16 cellular contexts compared by ENCODE assay signal in genomic region chr3:46360904-46361303, GRCh38. TPM values are rescaled to one million over a fixed set of nuclear protein-coding genes. Genes with fewer than 3 reads are reported as not detected.
DNase-seq lines count a peak whose midpoint lies in the region; ATAC-seq, FAIRE-seq and TF ChIP-seq lines count a peak whose summit lies in the region.
"Had no signal": no experiment of that assay in that cellular context is flagged by ENCODE, and none has a peak within 500 bp of the region (broad histone marks: within the 10 kb centered on the region; RNA-seq: fewer than 3 reads in every experiment).

No MANE protein-coding gene starts in this region.

- TF ChIP-seq CTCF in hepatocyte (IDR thresholded peaks at IDR 0.05; ENCODE audit: poor library complexity) = no peak

- H2AFZ ChIP-seq in hepatocyte = no peak overlapping the region
- H2AFZ ChIP-seq: parathyroid adenoma had no signal

- no peaks in the 10 kb centered on the region for H3K9me2 ChIP-seq in hepatocyte (replicated peaks; ENCODE audit: insufficient read depth)

- H3K79me2 ChIP-seq in hepatocyte = no peaks in the 10 kb centered on the region
- H3K79me2 ChIP-seq: parathyroid adenoma had no signal

- no peak overlapping the region for H3K4me2 ChIP-seq in hepatocyte

- POLR2A ChIA-PET in T-cell (lab: Charles Lee) = no interaction called here

- no peaks in the 10 kb centered on the region for H3K9me3 ChIP-seq in hepatocyte (ENCODE audit: low read depth)
- H3K9me3 ChIP-seq: esophagus squamous epithelium had no signal

- no peak overlapping the region for H3K4me3 ChIP-seq in hepatocyte
- H3K4me3 ChIP-seq: esophagus squamous epithelium, lung had no signal

- peaks cover 0 to 61% (median 36%) of the 10 kb centered on the region in 3 donors for H3K4me1 Mint-ChIP-seq in T-cell

- FAIRE-seq in urothelium cell line (lab: Jason Lieb, UNC) = peak; percentile 90

- H3K27ac ChIP-seq in hepatocyte = no peak overlapping the region
- H3K27ac ChIP-seq: parathyroid adenoma had no signal

- H3K4me3 Mint-ChIP-seq in T-cell = no peak overlapping the region

- peak overlapping the region; percentile 75 to 80 for H3K27ac Mint-ChIP-seq in T-cell

- 54% methylated on average over 6 of the region's 6 CpGs for WGBS in hepatocyte (ENCODE audit: low lambda C conversion rate, missing lambda C conversion rate)

- no peaks in the 10 kb centered on the region for H3K36me3 Mint-ChIP-seq in T-cell

- H3K4me1 ChIP-seq in hepatocyte (ENCODE audit: insufficient read depth) = peaks cover 3% of the 10 kb centered on the region
- H3K4me1 ChIP-seq: parathyroid adenoma had no signal

- DNase-seq in Right ventricle myocardium superior (peak; percentile 47), cardiac septum (ENCODE audit: low spot score) (no peak), T-cell (peak in 1 of 34 experiments; percentile 12), islet precursor cell (peak; percentile 72), urothelium cell line (ENCODE audit: low spot score) (no peak), SW 1271 (lab: John Stamatoyannopoulos, UW) (no peak), hepatocyte (ENCODE audit: low spot score) (no peak)
- DNase-seq: activated CD8-positive, alpha-beta memory T cell treated with anti-CD3 and anti-CD28 coated beads, Interleukin-2, amount 50 U/mL, for 4 hours; esophagus squamous epithelium; MM.1S; NCI-H226; stimulated activated CD8-positive, alpha-beta memory T cell treated with anti-CD3 and anti-CD28 coated beads, Interleukin-4, amount 100 ng/mL, for 48 hours had no signal

- CTCF ChIA-PET in T-cell (lab: Charles Lee) = interaction anchor here in 1 of 2 donors (1.0 to 1.9 kb wide), 2 partner anchors 9 to 10 kb away, joined by 4 to 14 read pairs; partner anchors contain the start of gene CCR5

- H3K9me3 Mint-ChIP-seq in T-cell = no peaks in the 10 kb centered on the region

- ATAC-seq in Right ventricle myocardium superior (ENCODE audit: poor library complexity) (no peak), T-cell (replicated peaks in 1 of 4) (peak in 2 of 4 experiments; percentile 20 to 45), GM19467 (IDR thresholded peaks at IDR 0.05; ENCODE audit: unreplicated experiment) (no peak)

- no peaks in the 10 kb centered on the region for H4K20me1 ChIP-seq in hepatocyte (ENCODE audit: insufficient read depth, poor library complexity, severe bottlenecking)

- intact Hi-C loops in Right ventricle myocardium superior (cut with DNase I) = no loop called here
- intact Hi-C loops in cardiac septum (cut with DNase I) = no loop called here

- peaks cover 5% of the 10 kb centered on the region for H3K27me3 ChIP-seq in hepatocyte

- H3K27me3 Mint-ChIP-seq in T-cell = peaks cover 0 to 4% of the 10 kb centered on the region in 2 donors

- H3K36me3 ChIP-seq in hepatocyte (replicated peaks; ENCODE audit: insufficient read depth, low read depth) = no peaks in the 10 kb centered on the region
- H3K36me3 ChIP-seq: esophagus squamous epithelium had no signal

RNA-seq across cellular contexts. Expression of gene CCR2, which starts 7.0 kb away (rescaled TPM):
- total RNA-seq in Right ventricle myocardium superior (0.91 TPM), cardiac septum (1.3 TPM), T-cell (10 to 100 TPM in 2 of 5 donors, 1 to 10 TPM in 3; 3.3 to 15.1 (median 8.1) TPM), hepatocyte (0.04 and 0.23 TPM in 2 replicates)
- polyA plus RNA-seq in hepatocyte = not detected in 2 replicates
- total RNA-seq: H4 had no signal

RNA-seq across cellular contexts. Expression of gene CCR5, which starts 9.8 kb away (rescaled TPM):
- total RNA-seq in Right ventricle myocardium superior = 0.24 TPM
- 0.81 TPM for total RNA-seq in cardiac septum
- total RNA-seq in T-cell = 10 to 100 TPM in 3 of 5 donors, 1 to 10 TPM in 2; 4.0 to 14.6 (median 10.1) TPM
- 0.07 TPM in 1 of 2 replicates, not detected in the other for total RNA-seq in hepatocyte
- not detected in 2 replicates for polyA plus RNA-seq in hepatocyte
- total RNA-seq: H4 had no signal

RNA-seq across cellular contexts. Expression of gene CCRL2, which starts 46.2 kb away (rescaled TPM):
- total RNA-seq in Right ventricle myocardium superior (1.1 TPM), cardiac septum (1.3 TPM), T-cell (1 to 10 TPM; 1.1 to 2.5 (median 1.6) TPM), hepatocyte (1.5 and 3.1 TPM in 2 replicates)
- 1.6 and 4.0 TPM in 2 replicates for polyA plus RNA-seq in hepatocyte

Comparison
In these comparisons a context has a peak if more than half of its experiments do, and no peak if none do; other contexts are left out.
1. DNase-seq: peak in Right ventricle myocardium superior (single experiment) and islet precursor cell (single experiment); none in cardiac septum (single experiment), urothelium cell line (single experiment), SW 1271 (0 of 2) and hepatocyte (single experiment).